Comparison of ENCODE assay signal across 15 cellular contexts in the genomic region with DNA sequence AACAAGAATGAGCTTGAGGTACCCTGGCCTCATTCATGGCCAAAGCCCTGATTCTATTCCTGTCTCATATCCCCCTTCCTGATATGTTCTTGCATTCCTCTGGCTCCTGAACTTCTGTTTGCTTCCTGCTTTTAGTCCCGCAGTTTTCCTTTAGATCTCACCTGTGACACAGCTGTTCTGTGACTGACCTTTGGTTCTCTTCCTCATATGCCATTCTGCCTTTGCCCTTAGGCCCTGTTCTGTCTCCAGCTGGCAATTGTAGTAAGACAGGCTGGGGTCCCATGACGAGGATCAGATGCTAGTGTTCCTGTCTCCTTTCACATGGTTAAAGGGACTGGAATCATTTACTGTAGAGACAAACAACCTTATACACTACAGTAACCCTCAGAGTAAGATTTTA. TPM values are rescaled to one million over a fixed set of nuclear protein-coding genes. Genes with fewer than 3 reads are reported as not detected.
DNase-seq lines count a peak whose midpoint lies in the region; ATAC-seq lines count a peak whose summit lies in the region.
"Had no signal": no experiment of that assay in that cellular context is flagged by ENCODE, and none has a peak within 500 bp of the region (broad histone marks: within the 10 kb centered on the region; RNA-seq: fewer than 3 reads in every experiment).

No MANE protein-coding gene starts in this region.

- CTCF ChIA-PET in CD4-positive, alpha-beta memory T cell (lab: Charles Lee; ENCODE audit: partially characterized antibody) = no interaction called here

- POLR2A ChIA-PET in CD4-positive, alpha-beta memory T cell (lab: Charles Lee; ENCODE audit: partially characterized antibody) = interaction anchor here (0.6 to 10.4 kb wide), 4 partner anchors 19 to 307 kb away, joined by 3 to 168 read pairs (median 4); a partner anchor contains a TSS

- H3K27me3 ChIP-seq in CD4-positive, alpha-beta memory T cell (ENCODE audit: insufficient read depth, low read length) = no peaks in the 10 kb centered on the region
- no peaks in the 10 kb centered on the region for H3K27me3 ChIP-seq in duodenal mucosa (ENCODE audit: control insufficient read depth in 1 of 2, insufficient read depth in 2 of 2, low read length in 2 of 2)
- H3K27me3 ChIP-seq in mucosa of stomach (ENCODE audit: control insufficient read depth, insufficient read depth, low read length) = no peaks in the 10 kb centered on the region

- H3K4me1 Mint-ChIP-seq in CD4-positive, alpha-beta memory T cell = peaks cover 32 to 57% (median 52%) of the 10 kb centered on the region in 4 donors

- intact Hi-C loops in CD4-positive, alpha-beta memory T cell (cut with micrococcal nuclease) = no loop called here
- intact Hi-C loops in head of caudate nucleus (cut with DNase I) = no loop called here

- H3K36me3 ChIP-seq in CD4-positive, alpha-beta memory T cell (ENCODE audit: insufficient read depth, low read length) = no peaks in the 10 kb centered on the region
- H3K36me3 ChIP-seq in duodenal mucosa (ENCODE audit: control insufficient read depth in 1 of 2, insufficient read depth in 2 of 2, low read length in 2 of 2) (no peaks in the 10 kb centered on the region), mucosa of stomach (ENCODE audit: control insufficient read depth, insufficient read depth, low read length) (no peaks in the 10 kb centered on the region)

- H3K4me3 Mint-ChIP-seq in CD4-positive, alpha-beta memory T cell = peak overlapping the region in 1 of 8 donors; percentile 16
- H3K4me3 Mint-ChIP-seq: activated T-helper 17 cell treated with anti-CD3 and anti-CD28 coated beads, Interleukin-2, amount 50 U/mL, for 72 hours had no signal

- peaks cover 0 to 4% (median 0%) of the 10 kb centered on the region in 8 donors for H3K9me3 Mint-ChIP-seq in CD4-positive, alpha-beta memory T cell

- H3K27ac Mint-ChIP-seq in CD4-positive, alpha-beta memory T cell = peak overlapping the region in 6 of 7 donors; percentile 40 to 90 (median 80)

- peak overlapping the region in 1 of 2 donors; percentile 33 for H3K9ac ChIP-seq in duodenal mucosa (ENCODE audit: low read depth in 1 of 2, low read length in 2 of 2)
- peak overlapping the region; percentile 22 for H3K9ac ChIP-seq in mucosa of stomach (ENCODE audit: low read length)

- no peak for ATAC-seq in GM18511 (IDR thresholded peaks at IDR 0.05; ENCODE audit: unreplicated experiment)
- ATAC-seq: activated T-helper 17 cell treated with anti-CD3 and anti-CD28 coated beads, Interleukin-2, amount 50 U/mL, for 72 hours had no signal

- peaks cover 18 to 32% of the 10 kb centered on the region in 2 donors for H3K36me3 Mint-ChIP-seq in CD4-positive, alpha-beta memory T cell

- peaks cover 17% of the 10 kb centered on the region for H3K4me1 ChIP-seq in CD4-positive, alpha-beta memory T cell (ENCODE audit: insufficient read depth, low read length)
- H3K4me1 ChIP-seq in duodenal mucosa (ENCODE audit: control insufficient read depth in 1 of 2, insufficient read depth in 2 of 2, low read length in 2 of 2) (peaks cover 18 to 34% of the 10 kb centered on the region in 2 donors), mucosa of stomach (ENCODE audit: control insufficient read depth, insufficient read depth, low read length) (peaks cover 24% of the 10 kb centered on the region)

- DNase-seq in CD4-positive, alpha-beta memory T cell = no peak
- peak; percentile 76 for DNase-seq in HT-29 (ENCODE audit: low spot score)
- DNase-seq in GDM1 (lab: John Stamatoyannopoulos, UW) = no peak
- no peak for DNase-seq in head of caudate nucleus
- DNase-seq: activated CD4-positive, alpha-beta T cell treated with anti-CD3 and anti-CD28 coated beads, Interleukin-2, amount 50 U/mL, for 1 hour; foreskin fibroblast; Kasumi-1; midbrain; NCI-H226; SIG-M5; stimulated activated naive CD4-positive, alpha-beta T cell had no signal

- no peaks in the 10 kb centered on the region for H3K9me3 ChIP-seq in CD4-positive, alpha-beta memory T cell (ENCODE audit: control insufficient read depth in 1 of 2, low read length in 2 of 2)
- no peaks in the 10 kb centered on the region for H3K9me3 ChIP-seq in duodenal mucosa (ENCODE audit: control insufficient read depth in 1 of 2, low read length in 2 of 2)
- no peaks in the 10 kb centered on the region for H3K9me3 ChIP-seq in mucosa of stomach (ENCODE audit: control insufficient read depth, low read length)

- H3K27ac ChIP-seq in CD4-positive, alpha-beta memory T cell (ENCODE audit: low read depth, low read length) = no peak overlapping the region
- H3K27ac ChIP-seq in duodenal mucosa (ENCODE audit: low read depth, low read length) = peak overlapping the region; percentile 37

- H3K27me3 Mint-ChIP-seq in CD4-positive, alpha-beta memory T cell = no peaks in the 10 kb centered on the region
- H3K27me3 Mint-ChIP-seq: activated T-helper 17 cell treated with anti-CD3 and anti-CD28 coated beads, Interleukin-2, amount 50 U/mL, for 72 hours had no signal

- H3K4me3 ChIP-seq in CD4-positive, alpha-beta memory T cell (ENCODE audit: low read length in 2 of 2) = no peak overlapping the region
- H3K4me3 ChIP-seq in duodenal mucosa (ENCODE audit: low read depth in 1 of 2, low read length in 2 of 2) (no peak overlapping the region), mucosa of stomach (ENCODE audit: low read length) (no peak overlapping the region)

RNA-seq across cellular contexts. Expression of a gene that starts 59.0 kb away (rescaled TPM):
- total RNA-seq in CD4-positive, alpha-beta memory T cell = 100 to 1,000 TPM; 219 to 222 TPM
- polyA plus RNA-seq in CD4-positive, alpha-beta memory T cell = 10 to 100 TPM; 34.1 to 43.8 TPM
- 25.9 and 31.2 TPM in 2 replicates for total RNA-seq in HT-29 (2014; rRNA removed; shearing (Covaris generic))
